In genomic region chr15:73273181-73274002, GRCh38 we compare ENCODE assay signal across 8 cellular contexts.
A peak's percentile ranks its signal among the peaks of the same experiment; 100 is the strongest.
DNase-seq lines count a peak whose midpoint lies in the region; ATAC-seq, FAIRE-seq and TF ChIP-seq lines count a peak whose summit lies in the region.

No MANE protein-coding gene starts in this region.

- H3K4me3 Mint-ChIP-seq in activated T-helper 2 cell treated with anti-CD3 and anti-CD28 coated beads, Interferon-gamma antibody, Interleukin-2, Interleukin-4, amounts not matched to agents 10 μg/mL and 5 μg/mL and 100 μg/mL, durations not matched to agents 14 hours and 24 hours and 36 hours (ENCODE audit: low read depth) = no peak overlapping the region

- H3K4me1 ChIP-seq in OCI-LY3 (ENCODE audit: low read length) = peaks cover 4% of the 10 kb centered on the region; the same call in 1 of the 2 replicates
- peaks cover 0 to 7% (median 0%) of the 10 kb centered on the region in 3 donors for H3K4me1 ChIP-seq in gastroesophageal sphincter
- no peaks in the 10 kb centered on the region for H3K4me1 ChIP-seq in osteoblast (ENCODE audit: insufficient read depth, low read length)

- no peak for TF ChIP-seq EP300 in gastroesophageal sphincter (IDR thresholded peaks at IDR 0.05)

- H4K20me1 ChIP-seq in OCI-LY3 (ENCODE audit: insufficient read depth, low read length) = no peaks in the 10 kb centered on the region
- no peaks in the 10 kb centered on the region for H4K20me1 ChIP-seq in osteoblast (ENCODE audit: insufficient read depth, low read length)

- WGBS in gastroesophageal sphincter (ENCODE audit: low coverage in 1 of 2), 2 donors = 41 to 100% methylated on average over 1 to 5 of the region's 5 CpGs

- H3K27ac ChIP-seq in OCI-LY3 (ENCODE audit: low read length) (no peak overlapping the region), gastroesophageal sphincter (no peak overlapping the region), osteoblast (ENCODE audit: low read depth, low read length) (no peak overlapping the region)

- no peaks in the 10 kb centered on the region for H3K27me3 ChIP-seq in OCI-LY3 (ENCODE audit: low read depth, low read length)
- no peaks in the 10 kb centered on the region for H3K27me3 ChIP-seq in gastroesophageal sphincter
- no peaks in the 10 kb centered on the region for H3K27me3 ChIP-seq in osteoblast (ENCODE audit: insufficient read depth, low read length)

- peak; percentile 87 for TF ChIP-seq CTCF in OCI-LY3 (IDR thresholded peaks at IDR 0.05; ENCODE audit: low read depth, low read length)
- peak; percentile 66 to 79 (median 74) for TF ChIP-seq CTCF in gastroesophageal sphincter (IDR thresholded peaks at IDR 0.05)
- peak; percentile 88 for TF ChIP-seq CTCF in osteoblast (IDR thresholded peaks at IDR 0.05; ENCODE audit: extremely low read depth, low read depth, low read length)

- intact Hi-C loops in activated T-helper 2 cell treated with anti-CD3 and anti-CD28 coated beads, Interferon-gamma antibody, Interleukin-2, Interleukin-4, amounts not matched to agents 10 μg/mL and 5 μg/mL and 100 μg/mL, durations not matched to agents 14 hours and 24 hours and 36 hours (cut with micrococcal nuclease) = loop anchor here (1.0 kb wide), 1 partner anchor 32 kb away; no protein-coding TSS in a partner anchor

- H3K4me1 Mint-ChIP-seq in activated T-helper 2 cell treated with anti-CD3 and anti-CD28 coated beads, Interferon-gamma antibody, Interleukin-2, Interleukin-4, amounts not matched to agents 10 μg/mL and 5 μg/mL and 100 μg/mL, durations not matched to agents 14 hours and 24 hours and 36 hours (ENCODE audit: low read depth) = peaks cover 4% of the 10 kb centered on the region

- H3K9ac ChIP-seq in OCI-LY3 (ENCODE audit: low read length) = no peak overlapping the region

- H3K4me2 ChIP-seq in OCI-LY3 (ENCODE audit: low read length) (peak overlapping the region; percentile 53), osteoblast (ENCODE audit: insufficient read depth, low read length) (peak overlapping the region; percentile 32)

- H3K9me3 Mint-ChIP-seq in activated T-helper 2 cell treated with anti-CD3 and anti-CD28 coated beads, Interferon-gamma antibody, Interleukin-2, Interleukin-4, amounts not matched to agents 10 μg/mL and 5 μg/mL and 100 μg/mL, durations not matched to agents 14 hours and 24 hours and 36 hours = no peaks in the 10 kb centered on the region

- no peak overlapping the region for H3K27ac Mint-ChIP-seq in activated T-helper 2 cell treated with anti-CD3 and anti-CD28 coated beads, Interferon-gamma antibody, Interleukin-2, Interleukin-4, amounts not matched to agents 10 μg/mL and 5 μg/mL and 100 μg/mL, durations not matched to agents 14 hours and 24 hours and 36 hours

- no peak for TF ChIP-seq POLR2A in gastroesophageal sphincter (IDR thresholded peaks at IDR 0.05)

- peak; percentile 94 for FAIRE-seq in HTR-8/SVneo (lab: Jason Lieb, UNC)

- no peaks in the 10 kb centered on the region for H3K36me3 Mint-ChIP-seq in activated T-helper 2 cell treated with anti-CD3 and anti-CD28 coated beads, Interferon-gamma antibody, Interleukin-2, Interleukin-4, amounts not matched to agents 10 μg/mL and 5 μg/mL and 100 μg/mL, durations not matched to agents 14 hours and 24 hours and 36 hours (ENCODE audit: low read depth)

- no peaks in the 10 kb centered on the region for H3K36me3 ChIP-seq in OCI-LY3 (replicated peaks; ENCODE audit: low read depth, low read length)
- peaks cover 0 to 33% of the 10 kb centered on the region in 2 donors for H3K36me3 ChIP-seq in gastroesophageal sphincter
- H3K36me3 ChIP-seq in osteoblast (ENCODE audit: insufficient read depth, low read length) = no peaks in the 10 kb centered on the region

- peak; percentile 84 for ATAC-seq in gastroesophageal sphincter
- ATAC-seq in GM18520 (IDR thresholded peaks at IDR 0.05; ENCODE audit: unreplicated experiment) = no peak
- ATAC-seq in HG02678 (IDR thresholded peaks at IDR 0.05; ENCODE audit: unreplicated experiment) = no peak

- H3K9me3 ChIP-seq in OCI-LY3 (ENCODE audit: insufficient read depth, low read length) (no peaks in the 10 kb centered on the region), gastroesophageal sphincter (no peaks in the 10 kb centered on the region), osteoblast (ENCODE audit: low read depth, low read length) (no peaks in the 10 kb centered on the region)

- H3K79me2 ChIP-seq in OCI-LY3 (ENCODE audit: low read length) (no peaks in the 10 kb centered on the region), osteoblast (ENCODE audit: insufficient read depth, low read length) (no peaks in the 10 kb centered on the region)

- H3K4me3 ChIP-seq in OCI-LY3 (ENCODE audit: low read length) = peak overlapping the region; percentile 39
- no peak overlapping the region for H3K4me3 ChIP-seq in gastroesophageal sphincter
- H3K4me3 ChIP-seq in osteoblast (ENCODE audit: insufficient read depth, low read length) = no peak overlapping the region

- DNase-seq in EH (ENCODE audit: low read depth) (peak; percentile 61), HTR-8/SVneo (ENCODE audit: insufficient read length, low spot score) (peak; percentile 88), osteoblast (ENCODE audit: insufficient read length, low spot score, missing footprints) (peak; percentile 87)
- peak; percentile 15 for DNase-seq in activated T-helper 2 cell treated with anti-CD3 and anti-CD28 coated beads, Interferon-gamma antibody, Interleukin-2, Interleukin-4, amounts not matched to agents 10 μg/mL and 5 μg/mL and 100 μg/mL, durations not matched to agents 14 hours and 24 hours and 36 hours (ENCODE audit: low spot score)

- peak overlapping the region; percentile 27; the same call in 1 of the 2 replicates for H2AFZ ChIP-seq in OCI-LY3 (ENCODE audit: low read depth, low read length)
- no peak overlapping the region for H2AFZ ChIP-seq in osteoblast (ENCODE audit: low read length)

- H3K27me3 Mint-ChIP-seq in activated T-helper 2 cell treated with anti-CD3 and anti-CD28 coated beads, Interferon-gamma antibody, Interleukin-2, Interleukin-4, amounts not matched to agents 10 μg/mL and 5 μg/mL and 100 μg/mL, durations not matched to agents 14 hours and 24 hours and 36 hours (ENCODE audit: low read depth) = no peaks in the 10 kb centered on the region

Comparison
In these comparisons a context has a peak if more than half of its experiments do, and no peak if none do; other contexts are left out.
1. DNase-seq: peak in every context shown above with its lines; median percentile 88 in HTR-8/SVneo; 87 in osteoblast; 61 in EH; 15 in activated T-helper 2 cell treated with anti-CD3 and anti-CD28 coated beads, Interferon-gamma antibody, Interleukin-2, Interleukin-4, amounts not matched to agents 10 μg/mL and 5 μg/mL and 100 μg/mL, durations not matched to agents 14 hours and 24 hours and 36 hours.